8 cellular contexts compared by ENCODE assay signal in genomic region chr1:153532161-153532560, GRCh38. TPM values are rescaled to one million over a fixed set of nuclear protein-coding genes. Genes with fewer than 3 reads are reported as not detected.
DNase-seq lines count a peak whose midpoint lies in the region; ATAC-seq and TF ChIP-seq lines count a peak whose summit lies in the region.

No MANE protein-coding gene starts in this region.

- H3K27me3 Mint-ChIP-seq in mesothelial cell of epicardium (ENCODE audit: low read depth): no peaks in the 10 kb centered on the region

- no peaks in the 10 kb centered on the region for H3K9me3 Mint-ChIP-seq in mesothelial cell of epicardium

- in situ Hi-C loops in IMR-90 (cut with MboI; ENCODE audit: low sequenced_read_pairs) (loop anchor here (5.0 to 25.0 kb wide), 2 partner anchors 35 to 430 kb away; partner anchors contain the start of genes CREB3L4, CRTC2, S100A2 and SLC39A1), gastrocnemius medialis (cut with MboI; ENCODE audit: low sequenced_read_pairs in 4 of 4) (loop anchor here in 1 of 4 donors (5.0 to 25.0 kb wide), 2 partner anchors 35 to 455 kb away; partner anchors contain the start of genes JTB, RAB13, RPS27 and S100A2)

- 0 out of 2 replicates have a peak overlapping the region, but pooled peaks have one; percentile 38 for H3K4ac ChIP-seq in IMR-90 (ENCODE audit: low read depth, low read length)

- peaks cover 19% of the 10 kb centered on the region for H3K9me1 ChIP-seq in IMR-90 (ENCODE audit: insufficient read depth, low read length)

- no peak overlapping the region for H3K56ac ChIP-seq in IMR-90 (ENCODE audit: extremely low read depth, insufficient read depth, low read length)

- peak overlapping the region; percentile 8 for H3K27ac Mint-ChIP-seq in mesothelial cell of epicardium

- H2BK5ac ChIP-seq in IMR-90 (ENCODE audit: low read depth, low read length, poor library complexity, severe bottlenecking): peak overlapping the region; percentile 7

- H4K5ac ChIP-seq in IMR-90 (ENCODE audit: low read depth, low read length): peak overlapping the region; percentile 29; the same call in 1 of the 2 replicates

- no peak for TF ChIP-seq POLR2A in IMR-90 (IDR thresholded peaks at IDR 0.05; ENCODE audit: low read depth, low read length)
- no peak for TF ChIP-seq POLR2A in gastrocnemius medialis (IDR thresholded peaks at IDR 0.05)

- POLR2A ChIA-PET in IMR-90 (lab: Charles Lee; ENCODE audit: unreplicated experiment): interaction anchor here (0.8 to 1.5 kb wide), 5 partner anchors 11 to 95 kb away, joined by 3 to 4 read pairs (median 3); partner anchors contain the start of gene S100A13

- H3K9me3 ChIP-seq in BLaER1 (no peaks in the 10 kb centered on the region), IMR-90 (ENCODE audit: control insufficient read depth, insufficient read depth, low read length) (no peaks in the 10 kb centered on the region), gastrocnemius medialis (no peaks in the 10 kb centered on the region)

- H4K8ac ChIP-seq in IMR-90 (ENCODE audit: low read depth in 2 of 2, low read length in 2 of 2): peak overlapping the region; percentile 6 to 76; a peak in 3 of 4 replicates

- H3K27ac ChIP-seq in BLaER1: no peak overlapping the region
- peak overlapping the region; percentile 2; the same call in 1 of the 2 replicates for H3K27ac ChIP-seq in IMR-90 (ENCODE audit: insufficient read depth, low read length)
- peak overlapping the region in 1 of 4 donors; percentile 92 for H3K27ac ChIP-seq in gastrocnemius medialis

- no peaks in the 10 kb centered on the region for H3K36me3 ChIP-seq in BLaER1
- H3K36me3 ChIP-seq in IMR-90 (ENCODE audit: control insufficient read depth, insufficient read depth, low read length): peaks cover 11% of the 10 kb centered on the region
- no peaks in the 10 kb centered on the region for H3K36me3 ChIP-seq in gastrocnemius medialis

- H3K36me3 Mint-ChIP-seq in mesothelial cell of epicardium: no peaks in the 10 kb centered on the region

- H3K18ac ChIP-seq in IMR-90 (ENCODE audit: low read depth, low read length): no peak overlapping the region

- H2AK5ac ChIP-seq in IMR-90 (ENCODE audit: low read depth, low read length): peak overlapping the region; percentile 13; the same call in 1 of the 2 replicates

- DNase-seq in IMR-90 (no peak), mesothelial cell of epicardium (ENCODE audit: low spot score in 2 of 2, unreplicated experiment in 2 of 2) (no peak), gastrocnemius medialis (no peak), AG08396 (ENCODE audit: low spot score) (no peak), foreskin melanocyte (no peak)
- peak; percentile 80 for DNase-seq in activated effector memory CD4-positive, alpha-beta T cell treated with anti-CD3 and anti-CD28 coated beads, Interleukin-2, amount 50 U/mL, for 16 hours

- no peak overlapping the region for H3K23ac ChIP-seq in IMR-90 (ENCODE audit: low read depth, low read length)

- dilution Hi-C loops in IMR-90 (cut with HindIII; ENCODE audit: low sequenced_read_pairs, unreplicated experiment): no loop called here

- no peak for TF ChIP-seq RAD21 in IMR-90 (IDR thresholded peaks at IDR 0.05; ENCODE audit: low read length)

- H3K9ac ChIP-seq in BLaER1 (no peak overlapping the region), IMR-90 (ENCODE audit: low read depth, low read length) (no peak overlapping the region)

- CTCF ChIA-PET in IMR-90 (lab: Yijun Ruan, JAX): interaction anchor here (0.8 to 2.8 kb wide), 6 partner anchors 12 to 127 kb away, joined by 3 to 19 read pairs (median 5); partner anchors contain the start of gene S100A13

- 0 out of 2 replicates have a peak overlapping the region, but pooled peaks have one; percentile 13 for H4K91ac ChIP-seq in IMR-90 (ENCODE audit: insufficient read depth, low read depth, low read length)

- H2BK20ac ChIP-seq in IMR-90 (ENCODE audit: low read depth, low read length): no peak overlapping the region

- no peak for ATAC-seq in IMR-90 (ENCODE audit: low read depth)
- no peak for ATAC-seq in gastrocnemius medialis
- ATAC-seq in GM21390 (IDR thresholded peaks at IDR 0.05; ENCODE audit: unreplicated experiment): no peak

- H3K4me2 ChIP-seq in BLaER1 (peak overlapping the region; percentile 58), IMR-90 (ENCODE audit: low read depth, low read length) (no peak overlapping the region)

- H3K4me3 Mint-ChIP-seq in mesothelial cell of epicardium: no peak overlapping the region

- H3K14ac ChIP-seq in IMR-90 (replicated peaks; ENCODE audit: low read depth, low read length): 0 out of 2 replicates have a peak overlapping the region, but pooled peaks have one; percentile 47

- peaks cover 20% of the 10 kb centered on the region for H3K27me3 ChIP-seq in BLaER1
- no peaks in the 10 kb centered on the region for H3K27me3 ChIP-seq in IMR-90 (ENCODE audit: control insufficient read depth, insufficient read depth, low read length)
- no peaks in the 10 kb centered on the region for H3K27me3 ChIP-seq in gastrocnemius medialis

- H2BK15ac ChIP-seq in IMR-90 (ENCODE audit: low read depth, low read length): no peak overlapping the region

- intact Hi-C loops in IMR-90 (cut with micrococcal nuclease): loop anchor here (5.0 kb wide), 2 partner anchors 95 to 140 kb away; partner anchors contain the start of genes ILF2, S100A1 and S100A13
- intact Hi-C loops in gastrocnemius medialis (cut with DNase I; ENCODE audit: low total_unique reads): loop anchor here (2.0 to 5.0 kb wide), 2 partner anchors 21 to 85 kb away; partner anchors contain the start of gene S100A14

- no TSS peak for BruUV-seq in IMR-90 (replicated peaks; lab: Mats Ljungman, UMichigan)

- no peak overlapping the region for H3K4me3 ChIP-seq in BLaER1
- no peak overlapping the region for H3K4me3 ChIP-seq in IMR-90 (ENCODE audit: insufficient read depth, low read depth, low read length)
- no peak overlapping the region for H3K4me3 ChIP-seq in gastrocnemius medialis

- TF ChIP-seq CTCF in IMR-90 (conservative IDR thresholded peaks at IDR 0.05; ENCODE audit: low read depth, low read length) (no peak), mesothelial cell of epicardium (IDR thresholded peaks at IDR 0.05; ENCODE audit: unreplicated experiment) (no peak), gastrocnemius medialis (IDR thresholded peaks at IDR 0.05 in 4 of 5, conservative IDR thresholded peaks at IDR 0.05 in 1 of 5) (no peak)

- H3K4me1 ChIP-seq in BLaER1: peaks cover 40% of the 10 kb centered on the region
- H3K4me1 ChIP-seq in IMR-90 (ENCODE audit: control insufficient read depth, insufficient read depth, low read length): peaks cover 27% of the 10 kb centered on the region
- H3K4me1 ChIP-seq in gastrocnemius medialis: peaks cover 10 to 28% of the 10 kb centered on the region in 2 donors

- no peak overlapping the region for H2AK9ac ChIP-seq in IMR-90 (replicated peaks; ENCODE audit: low read depth, low read length, poor library complexity)

- peak overlapping the region; percentile 12; the same call in 1 of the 2 replicates for H2BK120ac ChIP-seq in IMR-90 (ENCODE audit: low read depth, low read length)

- peaks cover 5 to 56% of the 10 kb centered on the region in 2 experiments; a peak in 3 of 4 replicates for H3K79me1 ChIP-seq in IMR-90 (ENCODE audit: low read depth in 1 of 2, low read length in 2 of 2)

- peak overlapping the region; percentile 1 for H2AFZ ChIP-seq in IMR-90 (replicated peaks; ENCODE audit: low read length, poor library complexity)

- H4K20me1 ChIP-seq in BLaER1 (no peaks in the 10 kb centered on the region), IMR-90 (ENCODE audit: insufficient read depth, low read length) (peaks cover 18% of the 10 kb centered on the region)

- H3K4me1 Mint-ChIP-seq in mesothelial cell of epicardium: peaks cover 31% of the 10 kb centered on the region

TF ChIP-seq in IMR-90, 13 proteins besides CTCF, POLR2A, EP300 and RAD21 (continues in another document):
- no peak for TF ChIP-seq MAFK (IDR thresholded peaks at IDR 0.05; ENCODE audit: low read depth, low read length)

RNA-seq across cellular contexts. Expression of gene S100A6, which starts 3.6 kb away (rescaled TPM):
- total RNA-seq in IMR-90 (2012; rRNA removed): 373 and 555 TPM in 2 replicates
- 1,755 and 2,394 TPM in 2 replicates for polyA plus RNA-seq in IMR-90 (2012; rRNA removed)
- 755 and 1,450 TPM in 2 replicates for polyA plus RNA-seq in IMR-90 (2012; cell fraction: cytosol; rRNA removed)
- polyA plus RNA-seq in IMR-90 (2012; cell fraction: nucleus; rRNA removed; ENCODE audit: low replicate concordance): 227 and 313 TPM in 2 replicates
- total RNA-seq in mesothelial cell of epicardium: 2.4 to 4.4 TPM (median 3.9 TPM) in 3 replicates
- total RNA-seq in gastrocnemius medialis: 100 to 1,000 TPM; 153 to 361 (median 224) TPM

RNA-seq across cellular contexts. Expression of gene S100A5, which starts 8.6 kb away (rescaled TPM):
- 0.56 TPM in 1 of 2 replicates, not detected in the other for total RNA-seq in IMR-90 (2012; rRNA removed)
- 0.27 and 0.55 TPM in 2 replicates for polyA plus RNA-seq in IMR-90 (2012; rRNA removed)
- polyA plus RNA-seq in IMR-90 (2012; cell fraction: cytosol; rRNA removed): 1.1 TPM in 1 of 2 replicates, not detected in the other
- not detected in 2 replicates for polyA plus RNA-seq in IMR-90 (2012; cell fraction: nucleus; rRNA removed; ENCODE audit: low replicate concordance)
- not detected in 3 replicates for total RNA-seq in mesothelial cell of epicardium
- not detected for total RNA-seq in gastrocnemius medialis

RNA-seq across cellular contexts. Expression of gene S100A4, which starts 13.4 kb away (rescaled TPM):
- total RNA-seq in IMR-90 (2012; rRNA removed) (5.6 and 7.5 TPM in 2 replicates), mesothelial cell of epicardium (7.8 to 12.7 TPM (median 10.2 TPM) in 3 replicates), gastrocnemius medialis (100 to 1,000 TPM in 3 of 4 donors, 10 to 100 TPM in 1; 76.8 to 377 (median 144) TPM)
- polyA plus RNA-seq in IMR-90 (2012; rRNA removed): 15.0 and 16.6 TPM in 2 replicates
- polyA plus RNA-seq in IMR-90 (2012; cell fraction: cytosol; rRNA removed): 17.1 and 25.7 TPM in 2 replicates
- polyA plus RNA-seq in IMR-90 (2012; cell fraction: nucleus; rRNA removed; ENCODE audit: low replicate concordance): 3.3 and 5.2 TPM in 2 replicates

RNA-seq across cellular contexts. Expression of gene S100A3, which starts 16.9 kb away (rescaled TPM):
- total RNA-seq in IMR-90 (2012; rRNA removed) (1.4 and 2.9 TPM in 2 replicates), mesothelial cell of epicardium (not detected in 3 replicates), gastrocnemius medialis (1 to 10 TPM in 1 of 4 donors, under 1 TPM in 1, not detected in 2; 0.88 to 1.6 TPM)
- polyA plus RNA-seq in IMR-90 (2012; rRNA removed): 4.5 and 6.2 TPM in 2 replicates
- 5.1 and 8.9 TPM in 2 replicates for polyA plus RNA-seq in IMR-90 (2012; cell fraction: cytosol; rRNA removed)
- polyA plus RNA-seq in IMR-90 (2012; cell fraction: nucleus; rRNA removed; ENCODE audit: low replicate concordance): 3.3 and 5.1 TPM in 2 replicates

RNA-seq across cellular contexts. Expression of gene S100A2, which starts 33.5 kb away (rescaled TPM):
- total RNA-seq in IMR-90 (2012; rRNA removed): 3.6 and 4.4 TPM in 2 replicates
- 7.9 and 9.5 TPM in 2 replicates for polyA plus RNA-seq in IMR-90 (2012; rRNA removed)
- polyA plus RNA-seq in IMR-90 (2012; cell fraction: cytosol; rRNA removed): 6.2 and 11.3 TPM in 2 replicates
- polyA plus RNA-seq in IMR-90 (2012; cell fraction: nucleus; rRNA removed; ENCODE audit: low replicate concordance): 5.1 TPM in 2 replicates
- total RNA-seq in mesothelial cell of epicardium: 0.43 to 0.51 TPM in 2 of 3 replicates, not detected in the other
- 10 to 100 TPM in 1 of 4 donors, not detected in 3; 14.7 TPM for total RNA-seq in gastrocnemius medialis

Comparison
In these comparisons a context has a peak if more than half of its experiments do, and no peak if none do; other contexts are left out.
1. RNA of gene S100A6, which starts 3.6 kb away (total RNA-seq): 373 to 555 TPM in IMR-90 and 153 to 361 TPM in gastrocnemius medialis; 2.4 to 4.4 TPM in mesothelial cell of epicardium; every median in the first group is over 10 times any median in the second.